4 cellular contexts compared by ENCODE assay signal in genomic region chr14:105951399-105951798, GRCh38.
"Had no signal": no experiment of that assay in that cellular context is flagged by ENCODE, and none has a peak within 500 bp of the region (broad histone marks: within the 10 kb centered on the region; RNA-seq: fewer than 3 reads in every experiment).

No MANE protein-coding gene starts in this region.

- H3K9ac ChIP-seq: GM23248 had no signal

- H3K36me3 ChIP-seq: HAP-1 had no signal

- DNase-seq: GM23248, GOT3, H7 had no signal

- H3K27ac ChIP-seq: GM23248 had no signal

- H3K4me3 ChIP-seq: GM23248, HAP-1 had no signal

- H3K9me3 ChIP-seq: HAP-1 had no signal

- H3K4me1 ChIP-seq: HAP-1 had no signal

- H2AFZ ChIP-seq: GM23248 had no signal
